26 cellular contexts compared by ENCODE assay signal in the genomic region with DNA sequence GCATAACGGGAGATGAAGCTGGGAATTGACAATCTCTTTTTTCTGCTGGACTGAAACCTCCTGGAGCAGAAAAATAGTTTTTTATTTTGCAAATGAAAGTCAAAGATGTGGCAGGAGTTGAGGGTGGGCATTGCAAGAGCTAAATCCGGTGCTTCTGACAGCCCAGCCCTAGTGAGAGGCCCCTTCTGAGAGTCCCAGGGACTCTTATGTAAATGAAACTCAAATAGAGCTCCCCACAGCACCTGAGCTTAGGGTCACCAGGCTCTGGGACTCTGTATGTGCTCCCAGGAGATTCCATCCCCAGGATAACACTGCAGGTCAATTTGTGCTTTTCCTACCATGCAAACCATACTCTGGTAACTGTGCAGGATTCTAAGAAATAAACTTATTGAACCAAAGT.
"Had no signal": no experiment of that assay in that cellular context is flagged by ENCODE, and none has a peak within 500 bp of the region (broad histone marks: within the 10 kb centered on the region; RNA-seq: fewer than 3 reads in every experiment).

No MANE protein-coding gene starts in this region.

- H3K36me3 Mint-ChIP-seq: immature natural killer cell; naive thymus-derived CD8-positive, alpha-beta T cell; stimulated activated naive B cell treated with anti-CD40 and anti-IgM and Interleukin-4, amounts not matched to agents 10 μg/mL and 1 μg/mL and 100 μg/mL, for 72 hours had no signal

- H3K4me1 Mint-ChIP-seq: immature natural killer cell; naive thymus-derived CD8-positive, alpha-beta T cell; nephron; neural crest cell; stimulated activated naive B cell treated with anti-CD40 and anti-IgM and Interleukin-4, amounts not matched to agents 10 μg/mL and 1 μg/mL and 100 μg/mL, for 72 hours had no signal

- H3K27ac Mint-ChIP-seq: immature natural killer cell; nephron; progenitor cell of endocrine pancreas; stimulated activated naive B cell treated with anti-CD40 and anti-IgM and Interleukin-4, amounts not matched to agents 10 μg/mL and 1 μg/mL and 100 μg/mL, for 72 hours had no signal

- H3K9me3 ChIP-seq: left lung, lower lobe of right lung, ovary, right atrium auricular region, stomach, testis, thyroid gland, upper lobe of right lung had no signal

- H3K4me3 ChIP-seq: left lung, lower lobe of right lung, ovary, right atrium auricular region, skin epidermis, stomach, testis, thyroid gland, upper lobe of right lung had no signal

- H3K4me3 Mint-ChIP-seq: immature natural killer cell; naive thymus-derived CD8-positive, alpha-beta T cell; nephron; neural crest cell; stimulated activated naive B cell treated with anti-CD40 and anti-IgM and Interleukin-4, amounts not matched to agents 10 μg/mL and 1 μg/mL and 100 μg/mL, for 72 hours had no signal

- H3K27me3 ChIP-seq: left lung, ovary, right atrium auricular region, stomach, testis, thyroid gland, upper lobe of right lung had no signal

- H3K27me3 Mint-ChIP-seq: naive thymus-derived CD8-positive, alpha-beta T cell; progenitor cell of endocrine pancreas; stimulated activated naive B cell treated with anti-CD40 and anti-IgM and Interleukin-4, amounts not matched to agents 10 μg/mL and 1 μg/mL and 100 μg/mL, for 72 hours had no signal

- H3K27ac ChIP-seq: left lung, lower lobe of right lung, ovary, right atrium auricular region, skin epidermis, stomach, testis, thyroid gland, upper lobe of right lung had no signal

- ATAC-seq: naive thymus-derived CD8-positive, alpha-beta T cell; sciatic nerve; stimulated activated naive B cell treated with anti-CD40 and anti-IgM and Interleukin-4, amounts not matched to agents 10 μg/mL and 1 μg/mL and 100 μg/mL, for 72 hours; stimulated activated naive CD8-positive, alpha-beta T cell treated with anti-CD3 and anti-CD28 coated beads, Interleukin-15, Interleukin-2, amounts not matched to agents 100 U/mL and 50 U/mL, for 24 hours had no signal

- H3K36me3 ChIP-seq: left lung, lower lobe of right lung, ovary, right atrium auricular region, stomach, thyroid gland, upper lobe of right lung had no signal

- DNase-seq: hypothalamus; immature natural killer cell; left lung; lower lobe of right lung; mammary epithelial cell; mesenchymal stem cell; naive thymus-derived CD8-positive, alpha-beta T cell; nucleus accumbens; ovary; stimulated activated CD4-positive, alpha-beta T cell treated with anti-CD3 and anti-CD28 coated beads, Interleukin-12 subunit alpha, Interleukin-12 subunit beta, amount 100 ng/mL, for 4 hours; stimulated activated CD4-positive, alpha-beta T cell treated with anti-CD3 and anti-CD28 coated beads, Interleukin-15, amount 100 ng/mL, for 24 hours; stimulated activated CD4-positive, alpha-beta T cell treated with anti-CD3 and anti-CD28 coated beads, Interleukin-2, amount 100 ng/mL, for 24 hours; stimulated activated CD4-positive, alpha-beta T cell treated with anti-CD3 and anti-CD28 coated beads, Interleukin-4, amount 100 ng/mL, for 1 hour; stimulated activated naive B cell treated with anti-CD40 and anti-IgM and Interleukin-4, amounts not matched to agents 10 μg/mL and 1 μg/mL and 100 μg/mL, for 72 hours; stimulated activated naive CD8-positive, alpha-beta T cell treated with anti-CD3 and anti-CD28 coated beads, Interleukin-15, Interleukin-2, amounts not matched to agents 100 U/mL and 50 U/mL, for 24 hours; stomach; testis; thyroid gland; trophoblast cell; upper lobe of right lung had no signal

- H3K9me3 Mint-ChIP-seq: naive thymus-derived CD8-positive, alpha-beta T cell had no signal

- H3K4me1 ChIP-seq: left lung, lower lobe of right lung, right atrium auricular region, stomach, thyroid gland, upper lobe of right lung had no signal
